9 cellular contexts compared by ENCODE assay signal in genomic region chr19:34480971-34481821, GRCh38. TPM values are rescaled to one million over a fixed set of nuclear protein-coding genes. Genes with fewer than 3 reads are reported as not detected.
DNase-seq lines count a peak whose midpoint lies in the region; ATAC-seq and TF ChIP-seq lines count a peak whose summit lies in the region.
"Had no signal": no experiment of that assay in that cellular context is flagged by ENCODE, and none has a peak within 500 bp of the region (broad histone marks: within the 10 kb centered on the region; RNA-seq: fewer than 3 reads in every experiment).

WTIP (plus strand) TSS chr19:34481758; CDS start chr19:34481975, 217 bp downstream.

- ATAC-seq in GM19467 (IDR thresholded peaks at IDR 0.05; ENCODE audit: unreplicated experiment) (no peak), HG03135 (IDR thresholded peaks at IDR 0.05; ENCODE audit: unreplicated experiment) (no peak)

- no peaks in the 10 kb centered on the region for H3K36me3 Mint-ChIP-seq in activated naive CD8-positive, alpha-beta T cell
- H3K36me3 Mint-ChIP-seq in glutamatergic neuron (ENCODE audit: unreplicated experiment) = no peaks in the 10 kb centered on the region

- H3K9me3 ChIP-seq in parathyroid adenoma (ENCODE audit: control insufficient read depth, low read length) = no peaks in the 10 kb centered on the region

- peak within 1 kb of the TSS; percentile 90 for H3K4me2 ChIP-seq in parathyroid adenoma (ENCODE audit: low read length)
- H3K4me2 ChIP-seq: PC-9 had no signal

- peak within 1 kb of the TSS; percentile 67 for H3K4me3 ChIP-seq in parathyroid adenoma (ENCODE audit: low read depth, low read length)
- H3K4me3 ChIP-seq: PC-9 had no signal

- H3K27me3 ChIP-seq in parathyroid adenoma (ENCODE audit: control insufficient read depth, insufficient read depth, low read length) = no peaks in the 10 kb centered on the region

- H3K27me3 Mint-ChIP-seq in activated naive CD8-positive, alpha-beta T cell = peaks cover 23% of the 10 kb centered on the region
- H3K27me3 Mint-ChIP-seq in glutamatergic neuron (ENCODE audit: unreplicated experiment) = peaks cover 17% of the 10 kb centered on the region

- DNase-seq in HEK293T (ENCODE audit: extremely low spot score) = peak; percentile 55
- DNase-seq in glutamatergic neuron = peak; percentile 60
- no peak for DNase-seq in NCI-H187 (lab: John Stamatoyannopoulos, UW)
- no peak for DNase-seq in NCI-H1417 treated with DMSO at 0.1 percent for 48 hours (lab: John Stamatoyannopoulos, UW)

- H3K4me3 Mint-ChIP-seq in activated naive CD8-positive, alpha-beta T cell = peak within 1 kb of the TSS; percentile 74
- no peak within 1 kb of the TSS for H3K4me3 Mint-ChIP-seq in glutamatergic neuron (ENCODE audit: unreplicated experiment)

- H2AFZ ChIP-seq in parathyroid adenoma = peak within 1 kb of the TSS; percentile 67
- H2AFZ ChIP-seq: PC-9 had no signal

- peaks cover 2% of the 10 kb centered on the region for H3K4me1 ChIP-seq in parathyroid adenoma

- H3K27ac Mint-ChIP-seq in activated naive CD8-positive, alpha-beta T cell = no peak within 1 kb of the TSS
- no peak within 1 kb of the TSS for H3K27ac Mint-ChIP-seq in glutamatergic neuron (ENCODE audit: unreplicated experiment)

- CTCF ChIA-PET in HEK293T (lab: Yijun Ruan, JAX) = no interaction called here

- H3K9me3 Mint-ChIP-seq in activated naive CD8-positive, alpha-beta T cell (ENCODE audit: low read depth) = no peaks in the 10 kb centered on the region
- H3K9me3 Mint-ChIP-seq in glutamatergic neuron (ENCODE audit: unreplicated experiment) = peaks cover 7% of the 10 kb centered on the region

- peaks cover 7% of the 10 kb centered on the region for H3K4me1 Mint-ChIP-seq in activated naive CD8-positive, alpha-beta T cell (ENCODE audit: low read depth)
- peaks cover 2% of the 10 kb centered on the region for H3K4me1 Mint-ChIP-seq in glutamatergic neuron (ENCODE audit: low read depth, unreplicated experiment)

- no peaks in the 10 kb centered on the region for H3K36me3 ChIP-seq in parathyroid adenoma (ENCODE audit: control insufficient read depth, insufficient read depth, low read length)

- TF ChIP-seq CTCF in glutamatergic neuron (IDR thresholded peaks at IDR 0.05; ENCODE audit: partially characterized antibody, unreplicated experiment) = no peak
- TF ChIP-seq CTCF in parathyroid adenoma (IDR thresholded peaks at IDR 0.05) = no peak

- H3K27ac ChIP-seq in parathyroid adenoma = no peak within 1 kb of the TSS
- H3K27ac ChIP-seq: PC-9 had no signal

- POLR2A ChIA-PET in HEK293T (lab: Yijun Ruan, JAX) = interaction anchor here (1.0 to 1.5 kb wide), 2 partner anchors 9 to 15 kb away, joined by 3 to 4 read pairs; no protein-coding TSS in a partner anchor

- peaks cover 12% of the 10 kb centered on the region for H3K79me2 ChIP-seq in parathyroid adenoma

- H3K9ac ChIP-seq in parathyroid adenoma = no peak within 1 kb of the TSS

TF ChIP-seq in HEK293T, 16 proteins besides CTCF, POLR2A, EP300 and RAD21:
- TF ChIP-seq ELF4 (IDR thresholded peaks at IDR 0.05) (no peak), FOXM1 (IDR thresholded peaks at IDR 0.05; ENCODE audit: borderline replicate concordance) (peak; percentile 20; the same call in 1 of the 2 replicates)

RNA-seq across cellular contexts. Expression of gene WTIP, which starts in this region (rescaled TPM):
- 0.17 TPM for total RNA-seq in glutamatergic neuron (ENCODE audit: unreplicated experiment)

Comparison
In these comparisons a context has a peak if more than half of its experiments do, and no peak if none do; other contexts are left out.
1. Peak in DNase-seq in glutamatergic neuron; RNA of the gene not detected or under 1 TPM.